8 cellular contexts compared by ENCODE assay signal in the genomic region with DNA sequence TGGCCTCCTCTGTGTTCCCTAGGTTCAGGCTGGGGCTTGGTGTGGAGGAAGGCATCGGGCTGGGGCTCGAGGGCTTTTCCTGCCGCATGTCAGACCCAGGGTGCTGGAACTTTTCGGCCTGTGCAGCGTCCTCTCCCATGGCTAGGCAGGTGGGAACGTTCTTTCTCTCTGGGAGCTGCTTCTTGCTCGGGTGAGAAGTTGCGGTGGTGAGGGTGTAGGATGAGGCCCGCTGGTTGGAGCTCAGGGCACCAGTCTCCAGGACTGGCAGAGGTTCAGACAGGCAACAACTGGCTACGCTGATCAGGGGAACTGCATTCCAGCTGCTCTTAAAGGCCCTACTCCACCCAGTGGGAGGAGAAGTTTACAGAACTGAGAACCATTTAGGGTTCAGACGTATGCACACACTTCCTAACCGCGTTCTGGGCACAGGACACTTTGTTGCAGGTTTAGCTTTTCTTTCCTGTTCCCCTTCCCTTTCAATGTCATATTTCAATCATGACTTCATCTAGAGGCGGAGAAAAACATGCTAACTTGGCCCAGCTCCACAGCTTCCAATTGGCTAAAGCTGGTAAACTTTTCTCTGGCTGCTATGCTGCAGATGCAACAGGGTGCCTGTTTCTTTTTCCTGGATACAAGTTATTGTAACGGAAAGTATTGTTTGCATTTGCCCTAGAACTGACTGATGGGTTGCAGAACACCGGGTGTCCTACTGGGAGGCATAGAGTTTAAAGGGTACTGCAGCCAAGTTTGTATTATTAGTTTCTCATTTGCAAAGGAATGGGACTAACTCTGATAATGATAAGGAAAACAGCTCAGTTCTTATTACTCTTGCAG. TPM values are rescaled to one million over a fixed set of nuclear protein-coding genes. Genes with fewer than 3 reads are reported as not detected.
A peak's percentile ranks its signal among the peaks of the same experiment; 100 is the strongest.
DNase-seq lines count a peak whose midpoint lies in the region; ATAC-seq, FAIRE-seq and TF ChIP-seq lines count a peak whose summit lies in the region.

Gene CAVIN2, minus strand, starts transcription at position 302 of the 834 bp plus-strand sequence. Its CDS starts 163 bp downstream, at position 139.

- H3K27ac ChIP-seq in cingulate gyrus (ENCODE audit: low read depth, low read length) = peak within 1 kb of the TSS; percentile 14

- CTCF ChIA-PET in HEK293T (lab: Yijun Ruan, JAX) = no interaction called here

- POLR2A ChIA-PET in HEK293T (lab: Yijun Ruan, JAX) = no interaction called here

- peak; percentile 76 for DNase-seq in HT-29 (ENCODE audit: low spot score)
- peak; percentile 8 for DNase-seq in medulla oblongata (ENCODE audit: extremely low spot score)
- peak; percentile 60 for DNase-seq in urothelium cell line (ENCODE audit: low spot score)
- no peak for DNase-seq in HEK293T (ENCODE audit: extremely low spot score)
- no peak for DNase-seq in GM19240 (ENCODE audit: insufficient read length, low spot score)
- no peak for DNase-seq in NCI-H1694 (lab: John Stamatoyannopoulos, UW)

- no peak for FAIRE-seq in urothelium cell line (lab: Jason Lieb, UNC)

- peak; percentile 58 for ATAC-seq in GM18498 (IDR thresholded peaks at IDR 0.05; ENCODE audit: unreplicated experiment)

TF ChIP-seq in HEK293T, 16 proteins besides CTCF, POLR2A, EP300 and RAD21:
- TF ChIP-seq CTBP1 (IDR thresholded peaks at IDR 0.05; ENCODE audit: borderline replicate concordance) = no peak
- no peak for TF ChIP-seq ZNF384 (IDR thresholded peaks at IDR 0.05)
- TF ChIP-seq, protein P1, sequence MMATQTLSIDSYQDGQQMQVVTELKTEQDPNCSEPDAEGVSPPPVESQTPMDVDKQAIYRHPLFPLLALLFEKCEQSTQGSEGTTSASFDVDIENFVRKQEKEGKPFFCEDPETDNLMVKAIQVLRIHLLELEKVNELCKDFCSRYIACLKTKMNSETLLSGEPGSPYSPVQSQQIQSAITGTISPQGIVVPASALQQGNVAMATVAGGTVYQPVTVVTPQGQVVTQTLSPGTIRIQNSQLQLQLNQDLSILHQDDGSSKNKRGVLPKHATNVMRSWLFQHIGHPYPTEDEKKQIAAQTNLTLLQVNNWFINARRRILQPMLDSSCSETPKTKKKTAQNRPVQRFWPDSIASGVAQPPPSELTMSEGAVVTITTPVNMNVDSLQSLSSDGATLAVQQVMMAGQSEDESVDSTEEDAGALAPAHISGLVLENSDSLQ (IDR thresholded peaks at IDR 0.05) = no peak
- TF ChIP-seq BHLHE40 (IDR thresholded peaks at IDR 0.05; ENCODE audit: borderline replicate concordance) = no peak
- TF ChIP-seq ARNT (IDR thresholded peaks at IDR 0.05) = no peak
- TF ChIP-seq ELF4 (IDR thresholded peaks at IDR 0.05) = no peak
- TF ChIP-seq L3MBTL2 (conservative IDR thresholded peaks at IDR 0.05) = no peak
- TF ChIP-seq FOXA1 (IDR thresholded peaks at IDR 0.05) = no peak
- TF ChIP-seq TARDBP (IDR thresholded peaks at IDR 0.05) = no peak
- TF ChIP-seq NFRKB (IDR thresholded peaks at IDR 0.05) = no peak
- TF ChIP-seq HDGF (IDR thresholded peaks at IDR 0.05; ENCODE audit: borderline replicate concordance) = no peak
- TF ChIP-seq SUZ12 (IDR thresholded peaks at IDR 0.05) = no peak
- TF ChIP-seq LEF1 (IDR thresholded peaks at IDR 0.05; ENCODE audit: borderline replicate concordance) = no peak
- no peak for TF ChIP-seq FOXM1 (IDR thresholded peaks at IDR 0.05; ENCODE audit: borderline replicate concordance)
- no peak for TF ChIP-seq SP1 (IDR thresholded peaks at IDR 0.05)

RNA-seq across cellular contexts. Expression of gene CAVIN2, which starts in this region (rescaled TPM):
- total RNA-seq in HT-29 (2014; rRNA removed; shearing (Covaris generic)) = 0.84 and 1.4 TPM in 2 replicates

Comparison
In these comparisons a context has a peak if more than half of its experiments do, and no peak if none do; other contexts are left out.
1. DNase-seq: peak in HT-29 (single experiment), medulla oblongata (single experiment) and urothelium cell line (single experiment); none in HEK293T (single experiment), GM19240 (single experiment) and NCI-H1694 (single experiment).